Comparison of ENCODE assay signal across 8 cellular contexts in genomic region chr2:112138143-112139032, GRCh38. TPM values are rescaled to one million over a fixed set of nuclear protein-coding genes. Genes with fewer than 3 reads are reported as not detected.
DNase-seq lines count a peak whose midpoint lies in the region; ATAC-seq, FAIRE-seq and TF ChIP-seq lines count a peak whose summit lies in the region.

Gene FBLN7 (plus strand): TSS chr2:112138385. CDS start chr2:112138656, 271 bp downstream.

- no peak within 1 kb of the TSS for H3K27ac ChIP-seq in CD8-positive, alpha-beta memory T cell (ENCODE audit: low read depth, low read length)
- no peak within 1 kb of the TSS; the same call in 1 of the 2 replicates for H3K27ac ChIP-seq in IMR-90 (ENCODE audit: insufficient read depth, low read length)
- no peak within 1 kb of the TSS for H3K27ac ChIP-seq in body of pancreas
- H3K27ac ChIP-seq in HepG2 (ENCODE audit: extremely low read length, insufficient read depth, low read length): peak within 1 kb of the TSS; percentile 54
- peak within 1 kb of the TSS; percentile 27 for H3K27ac ChIP-seq in thymus (ENCODE audit: low read depth)

- no peak for TF ChIP-seq RAD21 in IMR-90 (IDR thresholded peaks at IDR 0.05; ENCODE audit: low read length)
- peak; percentile 23; the same call in 1 of the 2 replicates for TF ChIP-seq RAD21 in HepG2 (CRISPR knock-in tag; IDR thresholded peaks at IDR 0.05)

- peak within 1 kb of the TSS; percentile 48 for H3K4ac ChIP-seq in IMR-90 (ENCODE audit: low read depth, low read length)

- H4K91ac ChIP-seq in IMR-90 (ENCODE audit: insufficient read depth, low read depth, low read length): peak within 1 kb of the TSS; percentile 38

- H3K9me1 ChIP-seq in IMR-90 (ENCODE audit: insufficient read depth, low read length): peaks cover 9% of the 10 kb centered on the region

- in situ Hi-C loops in IMR-90 (cut with MboI; ENCODE audit: low sequenced_read_pairs): no loop called here
- in situ Hi-C loops in HepG2 (cut with HindIII; ENCODE audit: extremely low pct_ligation_motif_present, low pct_unique_long_range_greater_than_20kb): no loop called here

- H3K18ac ChIP-seq in IMR-90 (ENCODE audit: low read depth, low read length): peak within 1 kb of the TSS; percentile 0; the same call in 1 of the 2 replicates

- TF ChIP-seq EP300 in HepG2 (IDR thresholded peaks at IDR 0.05; ENCODE audit: low read depth in 2 of 2, low read length in 2 of 2) (no peak), HepG2 (CRISPR knock-in tag; IDR thresholded peaks at IDR 0.05; ENCODE audit: borderline replicate concordance) (no peak)

- no peak within 1 kb of the TSS for H2BK20ac ChIP-seq in IMR-90 (ENCODE audit: low read depth, low read length)

- H2BK15ac ChIP-seq in IMR-90 (ENCODE audit: low read depth, low read length): peak within 1 kb of the TSS; percentile 49; the same call in 1 of the 3 replicates

- ATAC-seq in IMR-90 (ENCODE audit: low read depth) (peak; percentile 86), body of pancreas (peak; percentile 63), HepG2 (peak; percentile 58), GM21390 (IDR thresholded peaks at IDR 0.05; ENCODE audit: unreplicated experiment) (no peak)

- TF ChIP-seq CTCF in IMR-90 (conservative IDR thresholded peaks at IDR 0.05; ENCODE audit: low read depth, low read length) (no peak), body of pancreas (IDR thresholded peaks at IDR 0.05) (no peak), HepG2 (CRISPR knock-in tag; IDR thresholded peaks at IDR 0.05) (no peak)

- intact Hi-C loops in IMR-90 (cut with micrococcal nuclease): no loop called here
- intact Hi-C loops in body of pancreas (cut with DNase I): no loop called here
- intact Hi-C loops in HepG2 (cut with micrococcal nuclease; ENCODE audit: unreplicated experiment): loop anchor here (5.0 kb wide), 1 partner anchor 114 kb away; no protein-coding TSS in a partner anchor

- H3K4me2 ChIP-seq in IMR-90 (ENCODE audit: low read depth, low read length) (peak within 1 kb of the TSS; percentile 98), HepG2 (ENCODE audit: low read depth, low read length) (peak within 1 kb of the TSS; percentile 95)

- H3K27me3 Mint-ChIP-seq in CD8-positive, alpha-beta memory T cell: peaks cover 28 to 35% of the 10 kb centered on the region in 2 donors

- H3K9ac ChIP-seq in IMR-90 (ENCODE audit: low read depth, low read length) (peak within 1 kb of the TSS; percentile 71; the same call in 1 of the 2 replicates), HepG2 (ENCODE audit: insufficient read depth, low read depth, low read length) (peak within 1 kb of the TSS; percentile 67)

- peak within 1 kb of the TSS; percentile 43 for H4K5ac ChIP-seq in IMR-90 (ENCODE audit: low read depth, low read length)

- no peaks in the 10 kb centered on the region for H3K36me3 ChIP-seq in CD8-positive, alpha-beta memory T cell (ENCODE audit: insufficient read depth, low read length)
- H3K36me3 ChIP-seq in IMR-90 (ENCODE audit: control insufficient read depth, insufficient read depth, low read length) (no peaks in the 10 kb centered on the region), body of pancreas (replicated peaks in 1 of 2; ENCODE audit: insufficient read depth in 1 of 2, low read depth in 2 of 2) (no peaks in the 10 kb centered on the region), HepG2 (replicated peaks in 1 of 2; ENCODE audit: control insufficient read depth in 1 of 2, insufficient read depth in 2 of 2, low read length in 2 of 2) (no peaks in the 10 kb centered on the region), thymus (ENCODE audit: control insufficient read depth, insufficient read depth) (no peaks in the 10 kb centered on the region)

- TF ChIP-seq POLR2A in IMR-90 (IDR thresholded peaks at IDR 0.05; ENCODE audit: low read depth, low read length): no peak
- peak in 1 of 3 donors; percentile 5 for TF ChIP-seq POLR2A in body of pancreas (IDR thresholded peaks at IDR 0.05)
- no peak; a peak in 1 of 4 replicates for TF ChIP-seq POLR2A in HepG2 (IDR thresholded peaks at IDR 0.05; ENCODE audit: insufficient read depth in 1 of 2, low read depth in 2 of 2, low read length in 2 of 2)

- peaks cover 0 to 11% (median 1%) of the 10 kb centered on the region in 3 donors for H3K4me1 Mint-ChIP-seq in CD8-positive, alpha-beta memory T cell

- H2BK5ac ChIP-seq in IMR-90 (ENCODE audit: low read depth, low read length, poor library complexity, severe bottlenecking): no peak within 1 kb of the TSS

- no peaks in the 10 kb centered on the region for H4K20me1 ChIP-seq in IMR-90 (ENCODE audit: insufficient read depth, low read length)
- H4K20me1 ChIP-seq in HepG2 (ENCODE audit: insufficient read depth, low read length): no peaks in the 10 kb centered on the region

- H4K8ac ChIP-seq in IMR-90 (ENCODE audit: low read depth in 2 of 2, low read length in 2 of 2): peak within 1 kb of the TSS; percentile 68 to 83; a peak in 3 of 4 replicates

- H3K27me3 ChIP-seq in CD8-positive, alpha-beta memory T cell (ENCODE audit: insufficient read depth, low read length, poor library complexity, severe bottlenecking): peaks cover 4% of the 10 kb centered on the region
- H3K27me3 ChIP-seq in IMR-90 (ENCODE audit: control insufficient read depth, insufficient read depth, low read length): no peaks in the 10 kb centered on the region
- no peaks in the 10 kb centered on the region for H3K27me3 ChIP-seq in body of pancreas
- H3K27me3 ChIP-seq in HepG2 (ENCODE audit: control insufficient read depth in 1 of 2, insufficient read depth in 2 of 2, low read length in 2 of 2): no peaks in the 10 kb centered on the region; a peak in 2 of 5 replicates
- peaks cover 25% of the 10 kb centered on the region for H3K27me3 ChIP-seq in thymus (ENCODE audit: control insufficient read depth, insufficient read depth)

- H3K4me3 ChIP-seq in CD8-positive, alpha-beta memory T cell (ENCODE audit: low read length): peak within 1 kb of the TSS; percentile 55
- H3K4me3 ChIP-seq in IMR-90 (ENCODE audit: insufficient read depth, low read depth, low read length): peak within 1 kb of the TSS; percentile 61
- peak within 1 kb of the TSS in 1 of 2 donors; percentile 5 for H3K4me3 ChIP-seq in body of pancreas
- H3K4me3 ChIP-seq in HepG2 (replicated peaks in 1 of 3; ENCODE audit: insufficient read depth in 1 of 3, low read depth in 2 of 3, low read length in 3 of 3): peak within 1 kb of the TSS; percentile 59 to 83 (median 63)
- peak within 1 kb of the TSS; percentile 45 for H3K4me3 ChIP-seq in thymus (ENCODE audit: low read length)

- peak within 1 kb of the TSS; percentile 21; the same call in 1 of the 2 replicates for H3K56ac ChIP-seq in IMR-90 (ENCODE audit: extremely low read depth, insufficient read depth, low read length)

- WGBS in IMR-90 (ENCODE audit: extremely low coverage in 2 of 2, insufficient read length in 1 of 2), 2 experiments: 1% methylated on average over 23 of the region's 84 CpGs; no CpG with 5 or more reads in 1 of the 2 experiments
- WGBS in body of pancreas, 2 donors: 1 to 2% methylated on average over 24 to 76 of the region's 84 CpGs
- WGBS in HepG2 (ENCODE audit: low lambda C conversion rate): under 1% methylated on average over 40 of the region's 84 CpGs
- WGBS in thymus: 3% methylated on average over 83 of the region's 84 CpGs

- H2AK9ac ChIP-seq in IMR-90 (replicated peaks; ENCODE audit: low read depth, low read length, poor library complexity): peak within 1 kb of the TSS; percentile 62

- H2AFZ ChIP-seq in IMR-90 (replicated peaks; ENCODE audit: low read length, poor library complexity) (peak within 1 kb of the TSS; percentile 89), HepG2 (ENCODE audit: low read length) (peak within 1 kb of the TSS; percentile 73)

- H2AK5ac ChIP-seq in IMR-90 (ENCODE audit: low read depth, low read length): peak within 1 kb of the TSS; percentile 43; the same call in 1 of the 2 replicates

- peak within 1 kb of the TSS; percentile 56; the same call in 1 of the 2 replicates for H2BK120ac ChIP-seq in IMR-90 (ENCODE audit: low read depth, low read length)

- H3K9me3 Mint-ChIP-seq in CD8-positive, alpha-beta memory T cell: peaks cover 0 to 3% (median under 1%) of the 10 kb centered on the region in 5 donors

- no TSS peak for BruUV-seq in IMR-90 (replicated peaks; lab: Mats Ljungman, UMichigan)
- no TSS peak for BruUV-seq in HepG2 (replicated peaks; lab: Mats Ljungman, UMichigan)

- dilution Hi-C loops in IMR-90 (cut with HindIII; ENCODE audit: low sequenced_read_pairs, unreplicated experiment): no loop called here

- no peak for FAIRE-seq in HepG2 (lab: Jason Lieb, UNC)

- CTCF ChIA-PET in CD8-positive, alpha-beta memory T cell (lab: Charles Lee): no interaction called here
- CTCF ChIA-PET in IMR-90 (lab: Yijun Ruan, JAX): no interaction called here
- CTCF ChIA-PET in HepG2 (lab: Yijun Ruan, JAX; ENCODE audit: low intra/inter-chr PET ratio, low total read pairs): no interaction called here

- H3K23ac ChIP-seq in IMR-90 (ENCODE audit: low read depth, low read length): peak within 1 kb of the TSS; percentile 92

- no peaks in the 10 kb centered on the region for H3K79me2 ChIP-seq in HepG2 (ENCODE audit: insufficient read depth, low read length)

- DNase-seq in CD8-positive, alpha-beta memory T cell: no peak
- no peak for DNase-seq in IMR-90
- DNase-seq in body of pancreas: no peak
- DNase-seq in HepG2 (ENCODE audit: low spot score): no peak
- DNase-seq in NCI-H1105 treated with DMSO at 0.1 percent for 48 hours (lab: John Stamatoyannopoulos, UW): no peak
- no peak for DNase-seq in central memory CD4-positive, alpha-beta T cell

- no peaks in the 10 kb centered on the region for H3K79me1 ChIP-seq in IMR-90 (ENCODE audit: low read depth in 1 of 2, low read length in 2 of 2)

- peak within 1 kb of the TSS; percentile 78 for H3K14ac ChIP-seq in IMR-90 (replicated peaks; ENCODE audit: low read depth, low read length)

- no peaks in the 10 kb centered on the region for H3K9me3 ChIP-seq in CD8-positive, alpha-beta memory T cell (ENCODE audit: low read length)
- H3K9me3 ChIP-seq in IMR-90 (ENCODE audit: control insufficient read depth, insufficient read depth, low read length): no peaks in the 10 kb centered on the region
- no peaks in the 10 kb centered on the region for H3K9me3 ChIP-seq in body of pancreas
- H3K9me3 ChIP-seq in HepG2 (ENCODE audit: low read length): no peaks in the 10 kb centered on the region
- no peaks in the 10 kb centered on the region for H3K9me3 ChIP-seq in thymus (ENCODE audit: control insufficient read depth)

- POLR2A ChIA-PET in CD8-positive, alpha-beta memory T cell (lab: Charles Lee): no interaction called here
- POLR2A ChIA-PET in IMR-90 (lab: Charles Lee; ENCODE audit: unreplicated experiment): no interaction called here
- POLR2A ChIA-PET in HepG2 (lab: Yijun Ruan, JAX): interaction anchor here (0.7 to 1.9 kb wide), 5 partner anchors 10 to 344 kb away, joined by 3 to 9 read pairs (median 3); partner anchors contain the start of genes TMEM87B and ZC3H8

- peak within 1 kb of the TSS in 5 of 7 donors; percentile 41 to 70 (median 54) for H3K4me3 Mint-ChIP-seq in CD8-positive, alpha-beta memory T cell

- H3K4me1 ChIP-seq in CD8-positive, alpha-beta memory T cell (ENCODE audit: insufficient read depth, low read length): no peaks in the 10 kb centered on the region
- peaks cover 6% of the 10 kb centered on the region; the same call in 1 of the 2 replicates for H3K4me1 ChIP-seq in IMR-90 (ENCODE audit: control insufficient read depth, insufficient read depth, low read length)
- peaks cover 11% of the 10 kb centered on the region for H3K4me1 ChIP-seq in body of pancreas
- peaks cover 33% of the 10 kb centered on the region for H3K4me1 ChIP-seq in HepG2 (ENCODE audit: insufficient read depth, low read length)
- peaks cover 3% of the 10 kb centered on the region for H3K4me1 ChIP-seq in thymus (ENCODE audit: control insufficient read depth, insufficient read depth, low read length)

- peaks cover 0 to 17% (median 5%) of the 10 kb centered on the region in 3 donors for H3K36me3 Mint-ChIP-seq in CD8-positive, alpha-beta memory T cell

- no peak within 1 kb of the TSS for H3K27ac Mint-ChIP-seq in CD8-positive, alpha-beta memory T cell

RNA-seq across cellular contexts. Expression of gene FBLN7, which starts in this region (rescaled TPM):
- 1 to 10 TPM; 2.1 to 2.2 TPM for total RNA-seq in CD8-positive, alpha-beta memory T cell
- 1.4 TPM for polyA plus RNA-seq in CD8-positive, alpha-beta memory T cell
- total RNA-seq in IMR-90 (2012; rRNA removed): under 0.01 and 0.18 TPM in 2 replicates
- polyA plus RNA-seq in IMR-90 (2012; rRNA removed): 1.0 and 1.2 TPM in 2 replicates
- 1.00 and 1.5 TPM in 2 replicates for polyA plus RNA-seq in IMR-90 (2012; cell fraction: cytosol; rRNA removed)
- polyA plus RNA-seq in IMR-90 (2012; cell fraction: nucleus; rRNA removed; ENCODE audit: low replicate concordance): 0.59 and 0.69 TPM in 2 replicates
- 1 to 10 TPM; 1.3 to 3.9 TPM for total RNA-seq in body of pancreas
- 0.95 and 1.4 TPM in 2 replicates for total RNA-seq in HepG2 (2016; rRNA removed; fragmentation: Illumina TruSeq; extraction: Trizol)
- total RNA-seq in HepG2 (2016; cell fraction: cytosol; rRNA removed; fragmentation: Illumina TruSeq; extraction: Trizol; ENCODE audit: low read depth): 0.53 and 1.0 TPM in 2 replicates
- 0.52 and 1.1 TPM in 2 replicates for total RNA-seq in HepG2 (2016; cell fraction: insoluble cytoplasmic fraction; rRNA removed; fragmentation: Illumina TruSeq; extraction: Trizol)
- 0.87 and 0.90 TPM in 2 replicates for total RNA-seq in HepG2 (2016; cell fraction: membrane; rRNA removed; fragmentation: Illumina TruSeq; extraction: Trizol)
- total RNA-seq in HepG2 (2016; cell fraction: nucleus; rRNA removed; fragmentation: Illumina TruSeq; extraction: Trizol): 2.6 and 2.7 TPM in 2 replicates
- polyA plus RNA-seq in HepG2 (2011; rRNA removed): 2.3 and 2.4 TPM in 2 replicates
- polyA plus RNA-seq in HepG2 (2011; cell fraction: cytosol; rRNA removed): 2.2 and 2.5 TPM in 2 replicates
- polyA plus RNA-seq in HepG2 (2011; cell fraction: nucleus; rRNA removed): 5.3 and 6.4 TPM in 2 replicates
- polyA plus RNA-seq in HepG2 (2012): 5.1 and 5.4 TPM in 2 replicates
- polyA plus RNA-seq in HepG2 (2016; cell fraction: cytosol; fragmentation: Illumina TruSeq; extraction: Trizol; ENCODE audit: low read depth): 1.1 and 1.2 TPM in 2 replicates
- polyA plus RNA-seq in HepG2 (2016; cell fraction: insoluble cytoplasmic fraction; fragmentation: Illumina TruSeq; extraction: Trizol; ENCODE audit: low read depth): 2.1 and 2.2 TPM in 2 replicates
- 1.6 and 1.7 TPM in 2 replicates for polyA plus RNA-seq in HepG2 (2016; cell fraction: membrane; fragmentation: Illumina TruSeq; extraction: Trizol; ENCODE audit: low read depth)
- 6.5 TPM in 2 replicates for polyA plus RNA-seq in HepG2 (2016; cell fraction: nucleus; fragmentation: Illumina TruSeq; extraction: Trizol; ENCODE audit: insufficient read depth, low read depth)
- 3.2 TPM in 1 of 2 replicates, not detected in the other for polyA minus RNA-seq in HepG2 (2011; rRNA and poly(A)+ RNA removed; ENCODE audit: low replicate concordance)
- polyA minus RNA-seq in HepG2 (2011; cell fraction: cytosol; rRNA and poly(A)+ RNA removed): 1.6 and 2.9 TPM in 2 replicates
- 3.4 and 4.0 TPM in 2 replicates for polyA minus RNA-seq in HepG2 (2011; cell fraction: nucleus; rRNA and poly(A)+ RNA removed)
- polyA plus RNA-seq in thymus: 4.8 TPM

Comparison
In these comparisons a context has a peak if more than half of its experiments do, and no peak if none do; other contexts are left out.
1. H3K27ac ChIP-seq: peak in HepG2 (single experiment) and thymus (single experiment); none in CD8-positive, alpha-beta memory T cell (single experiment), IMR-90 (single experiment) and body of pancreas (0 of 4).